ENCODE assay signal across 9 cellular contexts in the genomic region with DNA sequence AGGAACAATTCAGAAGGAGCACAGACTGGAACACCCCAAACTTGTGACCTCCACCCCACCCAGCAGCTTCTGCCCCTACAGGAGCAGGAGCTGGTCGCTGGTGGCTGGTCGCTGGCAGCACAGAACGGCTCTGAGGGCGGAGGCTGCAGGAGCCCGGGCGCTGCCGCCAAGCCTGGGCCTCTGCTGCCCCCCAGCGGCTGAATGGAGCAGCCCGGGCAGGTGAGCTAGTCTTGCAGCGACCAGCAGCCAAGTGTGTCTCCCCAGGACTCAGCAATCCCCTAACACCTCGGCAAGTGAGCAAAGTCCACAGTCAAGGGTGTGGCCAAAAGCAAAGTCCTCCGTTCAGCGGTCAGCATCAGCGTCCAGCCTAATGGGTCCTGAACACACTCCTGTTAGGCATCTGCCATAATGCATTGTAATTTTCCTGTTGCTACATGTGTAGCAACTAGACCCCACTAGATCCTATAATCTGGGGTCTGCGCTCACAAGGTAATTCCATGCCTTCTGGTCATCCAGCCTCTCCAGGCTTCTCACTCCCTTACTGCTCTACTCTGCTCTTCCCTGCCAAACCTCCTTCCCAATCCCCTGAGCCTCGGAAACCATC. TPM values are rescaled to one million over a fixed set of nuclear protein-coding genes. Genes with fewer than 3 reads are reported as not detected.
A peak's percentile ranks its signal among the peaks of the same experiment; 100 is the strongest.
DNase-seq lines count a peak whose midpoint lies in the region; ATAC-seq and TF ChIP-seq lines count a peak whose summit lies in the region.
"Had no signal": no experiment of that assay in that cellular context is flagged by ENCODE, and none has a peak within 500 bp of the region (broad histone marks: within the 10 kb centered on the region; RNA-seq: fewer than 3 reads in every experiment).

No MANE protein-coding gene starts in this region.

- H3K4me3 Mint-ChIP-seq in HFFc6 (no peak overlapping the region), MCF 10A (ENCODE audit: unreplicated experiment) (no peak overlapping the region)

- intact Hi-C loops in MCF 10A (cut with micrococcal nuclease), result loop anchor here (1.0 to 2.0 kb wide), 2 partner anchors 144 to 1110 kb away; no protein-coding TSS in a partner anchor

- H3K36me3 Mint-ChIP-seq in HFFc6 (ENCODE audit: low read depth), result no peaks in the 10 kb centered on the region
- H3K36me3 Mint-ChIP-seq in MCF 10A (ENCODE audit: insufficient read depth, unreplicated experiment), result no peaks in the 10 kb centered on the region

- H3K27me3 Mint-ChIP-seq in HFFc6 (ENCODE audit: insufficient read depth) (peaks cover 19% of the 10 kb centered on the region), MCF 10A (ENCODE audit: insufficient read depth, unreplicated experiment) (no peaks in the 10 kb centered on the region)

- H3K4me3 ChIP-seq in WI38 (ENCODE audit: low read depth, low read length), result no peak overlapping the region

- DNase-seq in DMS153 treated with DMSO at 0.1 percent for 48 hours (lab: John Stamatoyannopoulos, UW; ENCODE audit: unreplicated experiment) (peak; percentile 77), HFFc6 (peak; percentile 51), NCI-H2107 treated with DMSO at 0.1 percent for 48 hours (lab: John Stamatoyannopoulos, UW; ENCODE audit: unreplicated experiment) (peak; percentile 13), MCF 10A (ENCODE audit: unreplicated experiment) (peak; percentile 77), iris pigment epithelial cell (ENCODE audit: low read depth) (peak; percentile 61)
- peak; percentile 88 for DNase-seq in stimulated activated CD4-positive, alpha-beta T cell treated with anti-CD3 and anti-CD28 coated beads, Interleukin-15, amount 100 ng/mL, for 24 hours

- CTCF ChIA-PET in MCF 10A (lab: Yijun Ruan, JAX), result interaction anchor here (0.6 to 8.7 kb wide), 57 partner anchors 9 to 1804 kb away, joined by 3 to 82 read pairs (median 5); a partner anchor contains a TSS

- no peaks in the 10 kb centered on the region for H3K4me1 Mint-ChIP-seq in HFFc6 (ENCODE audit: low read depth)
- no peaks in the 10 kb centered on the region for H3K4me1 Mint-ChIP-seq in MCF 10A (ENCODE audit: insufficient read depth, unreplicated experiment)

- H3K27ac Mint-ChIP-seq in HFFc6, result no peak overlapping the region
- H3K27ac Mint-ChIP-seq in MCF 10A (ENCODE audit: low read depth, unreplicated experiment), result peak overlapping the region; percentile 20

- TF ChIP-seq CTCF in HFFc6 (IDR thresholded peaks at IDR 0.05) (peak; percentile 96), WI38 (IDR thresholded peaks at IDR 0.05; ENCODE audit: low read depth, low read length) (peak; percentile 92), MCF 10A (IDR thresholded peaks at IDR 0.05; ENCODE audit: unreplicated experiment) (peak; percentile 97)

- POLR2A ChIA-PET in MCF 10A (lab: Yijun Ruan, JAX), result interaction anchor here (1.0 to 1.5 kb wide), 4 partner anchors 12 to 279 kb away, joined by 3 to 6 read pairs (median 3); a partner anchor contains a TSS

- ATAC-seq in GM21786 (IDR thresholded peaks at IDR 0.05; ENCODE audit: unreplicated experiment), result no peak

- no peaks in the 10 kb centered on the region for H3K9me3 Mint-ChIP-seq in HFFc6
- H3K9me3 Mint-ChIP-seq in MCF 10A (ENCODE audit: unreplicated experiment), result no peaks in the 10 kb centered on the region

- no TSS peak for BruUV-seq in MCF 10A (replicated peaks; lab: Mats Ljungman, UMichigan)

RNA-seq across cellular contexts. Expression of a gene that starts 12.1 kb away (rescaled TPM):
- total RNA-seq in HFFc6 (2021; fragmentation: NEBNext Ultra II Directional; extraction: Animal tissue kit (Norgen Biotek cat#: 25700)), result under 1 TPM in 4 of 6 experiments, not detected in 2; 0.59 to 0.77 (median 0.69) TPM
- 26.5 and 33.2 TPM in 2 replicates for total RNA-seq in MCF 10A (2022)
- total RNA-seq: activated CD8-positive, alpha-beta memory T cell treated with anti-CD3 and anti-CD28 coated beads for 36 hours had no signal

RNA-seq across cellular contexts. Expression of a gene that starts 16.8 kb away (rescaled TPM):
- total RNA-seq in HFFc6 (2021; fragmentation: NEBNext Ultra II Directional; extraction: Animal tissue kit (Norgen Biotek cat#: 25700)), result not detected
- 0.27 and 0.28 TPM in 2 replicates for total RNA-seq in MCF 10A (2022)
- total RNA-seq: activated CD8-positive, alpha-beta memory T cell treated with anti-CD3 and anti-CD28 coated beads for 36 hours had no signal

RNA-seq across cellular contexts. Expression of a gene that starts 38.2 kb away (rescaled TPM):
- under 1 TPM in 2 of 6 experiments, not detected in 4; 0.12 to 0.14 TPM for total RNA-seq in HFFc6 (2021; fragmentation: NEBNext Ultra II Directional; extraction: Animal tissue kit (Norgen Biotek cat#: 25700))
- total RNA-seq in MCF 10A (2022), result 67.1 and 74.8 TPM in 2 replicates
- total RNA-seq: activated CD8-positive, alpha-beta memory T cell treated with anti-CD3 and anti-CD28 coated beads for 36 hours had no signal

RNA-seq across cellular contexts. Expression of a gene that starts 50.0 kb away (rescaled TPM):
- total RNA-seq in HFFc6 (2021; fragmentation: NEBNext Ultra II Directional; extraction: Animal tissue kit (Norgen Biotek cat#: 25700)), result not detected
- total RNA-seq in MCF 10A (2022), result not detected in 2 replicates
- total RNA-seq: activated CD8-positive, alpha-beta memory T cell treated with anti-CD3 and anti-CD28 coated beads for 36 hours had no signal

Comparison
In these comparisons a context has a peak if more than half of its experiments do, and no peak if none do; other contexts are left out.
1. DNase-seq: peak in every context shown above with its lines; median percentile 88 in stimulated activated CD4-positive, alpha-beta T cell treated with anti-CD3 and anti-CD28 coated beads, Interleukin-15, amount 100 ng/mL, for 24 hours; 77 in DMS153 treated with DMSO at 0.1 percent for 48 hours; 77 in MCF 10A; 61 in iris pigment epithelial cell; 51 in HFFc6; 13 in NCI-H2107 treated with DMSO at 0.1 percent for 48 hours.
2. RNA of a gene that starts 12.1 kb away (total RNA-seq): 26.5 to 33.2 TPM in MCF 10A; 0.59 to 0.77 TPM in HFFc6; every median in the first group is over 10 times any median in the second.
3. RNA of a gene that starts 38.2 kb away (total RNA-seq): 67.1 to 74.8 TPM in MCF 10A; 0.12 to 0.14 TPM in HFFc6; every median in the first group is over 10 times any median in the second.
4. Peak in every context shown above with its lines, with median percentiles within 50 percentile points of each other: CTCF ChIP-seq.